11 cellular contexts compared by ENCODE assay signal in genomic region chr6:18100296-18100695, GRCh38.
"Had no signal": no experiment of that assay in that cellular context is flagged by ENCODE, and none has a peak within 500 bp of the region (broad histone marks: within the 10 kb centered on the region; RNA-seq: fewer than 3 reads in every experiment).

No MANE protein-coding gene starts in this region.

- H3K27ac ChIP-seq: esophagus squamous epithelium, heart left ventricle, sigmoid colon, upper lobe of right lung had no signal

- H3K36me3 ChIP-seq: esophagus squamous epithelium, heart left ventricle, sigmoid colon, upper lobe of right lung had no signal

- H3K9me3 ChIP-seq: esophagus squamous epithelium, heart left ventricle, sigmoid colon, upper lobe of right lung had no signal

- H3K4me3 ChIP-seq: esophagus squamous epithelium, heart left ventricle, sigmoid colon, upper lobe of right lung had no signal

- H3K4me1 ChIP-seq: esophagus squamous epithelium, heart left ventricle, sigmoid colon, upper lobe of right lung had no signal

- H3K27me3 ChIP-seq: esophagus squamous epithelium, heart left ventricle, sigmoid colon, upper lobe of right lung had no signal

- ATAC-seq: activated naive CD4-positive, alpha-beta T cell treated with anti-CD3 and anti-CD28 coated beads, Interleukin-2, amount 50 U/mL, for 72 hours; heart left ventricle; stimulated activated naive B cell treated with anti-CD40 and anti-IgM and Interleukin-4, amounts not matched to agents 10 μg/mL and 1 μg/mL and 100 μg/mL, for 72 hours; upper lobe of right lung had no signal

- DNase-seq: activated CD4-positive, alpha-beta T cell treated with anti-CD3 and anti-CD28 coated beads, Interleukin-2, amount 10 ng/mL, durations not matched to agents 24 days and 14 days; amniotic stem cell; esophagus squamous epithelium; foreskin fibroblast; heart left ventricle; kidney; sigmoid colon; stimulated activated CD4-positive, alpha-beta T cell treated with anti-CD3 and anti-CD28 coated beads, Interleukin-2, amount 100 ng/mL, for 24 hours; stimulated activated naive B cell treated with anti-CD40 and anti-IgM and Interleukin-4, amounts not matched to agents 10 μg/mL and 1 μg/mL and 100 μg/mL, for 72 hours; upper lobe of right lung had no signal
